In genomic region chr5:173300389-173301047, GRCh38 we compare ENCODE assay signal across 24 cellular contexts.
"Had no signal": no experiment of that assay in that cellular context is flagged by ENCODE, and none has a peak within 500 bp of the region (broad histone marks: within the 10 kb centered on the region; RNA-seq: fewer than 3 reads in every experiment).

No MANE protein-coding gene starts in this region.

- H3K27ac ChIP-seq: breast epithelium, colonic mucosa, dorsolateral prefrontal cortex, left ventricle myocardium inferior, prostate gland, stomach, suprapubic skin, tibial nerve, vagina had no signal

- H3K4me1 Mint-ChIP-seq: activated CD4-positive, alpha-beta T cell treated with anti-CD3 and anti-CD28 coated beads, Interleukin-2, amount 10 ng/mL, durations not matched to agents 7 days and 5 days; activated CD8-positive, alpha-beta memory T cell treated with anti-CD3 and anti-CD28 coated beads, Interleukin-2, amount 10 ng/mL, durations not matched to agents 7 days and 5 days; activated naive CD8-positive, alpha-beta T cell treated with anti-CD3 and anti-CD28 coated beads for 36 hours; activated T-helper 17 cell treated with anti-CD3 and anti-CD28 coated beads, Interleukin-2, amount 50 U/mL, for 72 hours; central memory CD8-positive, alpha-beta T cell had no signal

- ATAC-seq: activated CD8-positive, alpha-beta memory T cell treated with anti-CD3 and anti-CD28 coated beads, Interleukin-2, amount 10 ng/mL, durations not matched to agents 7 days and 5 days; activated CD8-positive, alpha-beta T cell treated with anti-CD3 and anti-CD28 coated beads for 36 hours; activated T-helper 17 cell treated with anti-CD3 and anti-CD28 coated beads, Interleukin-2, amount 50 U/mL, for 72 hours; effector memory CD8-positive, alpha-beta T cell; esophagus mucosa; stimulated activated effector memory CD8-positive, alpha-beta T cell treated with anti-CD3 and anti-CD28 coated beads, Interleukin-12 subunit alpha, Interleukin-12 subunit beta, amount 100 ng/mL, for 72 hours had no signal

- H3K4me3 Mint-ChIP-seq: activated CD4-positive, alpha-beta T cell treated with anti-CD3 and anti-CD28 coated beads, Interleukin-2, amount 10 ng/mL, durations not matched to agents 7 days and 5 days; activated CD8-positive, alpha-beta memory T cell treated with anti-CD3 and anti-CD28 coated beads, Interleukin-2, amount 10 ng/mL, durations not matched to agents 7 days and 5 days; activated CD8-positive, alpha-beta T cell treated with anti-CD3 and anti-CD28 coated beads for 36 hours; activated naive CD8-positive, alpha-beta T cell treated with anti-CD3 and anti-CD28 coated beads for 36 hours; activated T-helper 17 cell treated with anti-CD3 and anti-CD28 coated beads, Interleukin-2, amount 50 U/mL, for 72 hours; central memory CD8-positive, alpha-beta T cell; effector memory CD8-positive, alpha-beta T cell; stimulated activated effector memory CD8-positive, alpha-beta T cell treated with anti-CD3 and anti-CD28 coated beads, Interleukin-12 subunit alpha, Interleukin-12 subunit beta, amount 100 ng/mL, for 72 hours had no signal

- H3K4me1 ChIP-seq: breast epithelium, colonic mucosa, prostate gland, stomach, tibial nerve, vagina had no signal

- DNase-seq: activated CD4-positive, alpha-beta T cell treated with anti-CD3 and anti-CD28 coated beads, Interleukin-2, amount 10 ng/mL, durations not matched to agents 7 days and 5 days; activated CD4-positive, CD25-positive, alpha-beta regulatory T cell treated with anti-CD3 and anti-CD28 coated beads, Interleukin-2, amount 50 U/mL, for 72 hours; activated CD8-positive, alpha-beta memory T cell treated with anti-CD3 and anti-CD28 coated beads, Interleukin-2, amount 10 ng/mL, durations not matched to agents 7 days and 5 days; activated CD8-positive, alpha-beta T cell treated with anti-CD3 and anti-CD28 coated beads for 36 hours; activated naive CD8-positive, alpha-beta T cell treated with anti-CD3 and anti-CD28 coated beads for 36 hours; activated T-cell treated with anti-CD3 and anti-CD28 coated beads for 4 hours; amniotic stem cell; colonic mucosa; dorsolateral prefrontal cortex; effector memory CD8-positive, alpha-beta T cell; foreskin melanocyte; left ventricle myocardium inferior; mammary epithelial cell; stimulated activated CD4-positive, alpha-beta T cell treated with anti-CD3 and anti-CD28 coated beads, Interleukin-12 subunit alpha, Interleukin-12 subunit beta, amount 100 ng/mL, for 4 hours; stomach had no signal

- H3K4me3 ChIP-seq: breast epithelium, colonic mucosa, dorsolateral prefrontal cortex, left ventricle myocardium inferior, prostate gland, stomach, suprapubic skin, tibial nerve, vagina had no signal

- H3K36me3 ChIP-seq: breast epithelium, colonic mucosa, left ventricle myocardium inferior, prostate gland, stomach, suprapubic skin, tibial nerve, vagina had no signal

- H3K27ac Mint-ChIP-seq: activated CD4-positive, alpha-beta T cell treated with anti-CD3 and anti-CD28 coated beads, Interleukin-2, amount 10 ng/mL, durations not matched to agents 7 days and 5 days; activated CD8-positive, alpha-beta memory T cell treated with anti-CD3 and anti-CD28 coated beads, Interleukin-2, amount 10 ng/mL, durations not matched to agents 7 days and 5 days; activated CD8-positive, alpha-beta T cell treated with anti-CD3 and anti-CD28 coated beads for 36 hours; activated naive CD8-positive, alpha-beta T cell treated with anti-CD3 and anti-CD28 coated beads for 36 hours; activated T-helper 17 cell treated with anti-CD3 and anti-CD28 coated beads, Interleukin-2, amount 50 U/mL, for 72 hours; effector memory CD8-positive, alpha-beta T cell; stimulated activated effector memory CD8-positive, alpha-beta T cell treated with anti-CD3 and anti-CD28 coated beads, Interleukin-12 subunit alpha, Interleukin-12 subunit beta, amount 100 ng/mL, for 72 hours had no signal

- H3K9me3 Mint-ChIP-seq: activated CD4-positive, alpha-beta T cell treated with anti-CD3 and anti-CD28 coated beads, Interleukin-2, amount 10 ng/mL, durations not matched to agents 7 days and 5 days; activated CD8-positive, alpha-beta T cell treated with anti-CD3 and anti-CD28 coated beads for 36 hours; activated naive CD8-positive, alpha-beta T cell treated with anti-CD3 and anti-CD28 coated beads for 36 hours; activated T-helper 17 cell treated with anti-CD3 and anti-CD28 coated beads, Interleukin-2, amount 50 U/mL, for 72 hours; central memory CD8-positive, alpha-beta T cell; effector memory CD8-positive, alpha-beta T cell; stimulated activated effector memory CD8-positive, alpha-beta T cell treated with anti-CD3 and anti-CD28 coated beads, Interleukin-12 subunit alpha, Interleukin-12 subunit beta, amount 100 ng/mL, for 72 hours had no signal

- H3K36me3 Mint-ChIP-seq: activated CD8-positive, alpha-beta memory T cell treated with anti-CD3 and anti-CD28 coated beads, Interleukin-2, amount 10 ng/mL, durations not matched to agents 7 days and 5 days; activated naive CD8-positive, alpha-beta T cell treated with anti-CD3 and anti-CD28 coated beads for 36 hours; stimulated activated effector memory CD8-positive, alpha-beta T cell treated with anti-CD3 and anti-CD28 coated beads, Interleukin-12 subunit alpha, Interleukin-12 subunit beta, amount 100 ng/mL, for 72 hours had no signal

- H3K9me3 ChIP-seq: breast epithelium, colonic mucosa, left ventricle myocardium inferior, prostate gland, stomach, suprapubic skin, tibial nerve, vagina had no signal

- H3K27me3 ChIP-seq: breast epithelium, colonic mucosa, dorsolateral prefrontal cortex, suprapubic skin, tibial nerve, vagina had no signal
